ENCODE assay signal across 1 cellular context in the genomic region with DNA sequence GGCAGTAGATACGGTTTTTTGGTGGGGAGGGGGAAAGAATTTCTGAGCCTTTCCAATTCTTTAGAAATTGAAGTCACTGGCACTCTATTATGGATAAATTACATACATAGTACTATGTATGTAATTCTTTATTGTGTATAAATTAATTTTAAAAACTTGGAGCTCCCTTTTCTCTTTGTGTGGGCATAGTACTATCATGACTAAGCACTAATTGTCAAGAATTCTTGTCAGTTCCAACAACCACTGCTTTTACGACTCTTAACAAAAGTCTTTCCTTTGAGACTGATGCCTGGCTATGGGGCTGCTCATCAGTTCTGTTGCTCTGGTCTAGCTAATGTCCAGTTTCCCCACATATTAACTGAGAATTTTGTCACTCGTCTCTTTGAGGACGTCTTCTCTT.
A peak's percentile ranks its signal among the peaks of the same experiment; 100 is the strongest.
TF ChIP-seq lines count a peak whose summit lies in the region.

No MANE protein-coding gene starts in this region.

TF ChIP-seq in K562, 482 proteins besides CTCF, POLR2A, EP300 and RAD21 (continued from another document):
- no peak for TF ChIP-seq ZNF584 (CRISPR knock-in tag; IDR thresholded peaks at IDR 0.05; ENCODE audit: low read depth)
- no peak for TF ChIP-seq ZNF232 (CRISPR knock-in tag; IDR thresholded peaks at IDR 0.05)
- TF ChIP-seq FOXA1 (IDR thresholded peaks at IDR 0.05; ENCODE audit: borderline replicate concordance): no peak
- no peak for TF ChIP-seq CREBBP (IDR thresholded peaks at IDR 0.05; ENCODE audit: low read depth, low read length)
- no peak for TF ChIP-seq ZC3H11A (IDR thresholded peaks at IDR 0.05; ENCODE audit: low read depth, low read length)
- no peak for TF ChIP-seq BRD9 (IDR thresholded peaks at IDR 0.05; ENCODE audit: low read depth, partially characterized antibody)
- TF ChIP-seq C11orf30 (IDR thresholded peaks at IDR 0.05; ENCODE audit: low read depth): peak; percentile 49
- no peak for TF ChIP-seq ZNF780A (CRISPR knock-in tag; IDR thresholded peaks at IDR 0.05)
- TF ChIP-seq U2AF2 (optimal IDR thresholded peaks at IDR 0.05; ENCODE audit: low read depth, low read length): no peak
- no peak for TF ChIP-seq ZNF217 (CRISPR knock-in tag; IDR thresholded peaks at IDR 0.05)
- TF ChIP-seq POLR2B (IDR thresholded peaks at IDR 0.05; ENCODE audit: low read depth, partially characterized antibody): no peak
- TF ChIP-seq SMARCE1 (IDR thresholded peaks at IDR 0.05): no peak
- no peak for TF ChIP-seq PYGO2 (tag; IDR thresholded peaks at IDR 0.05)
- no peak for TF ChIP-seq ZNF77 (CRISPR knock-in tag; IDR thresholded peaks at IDR 0.05)
- peak; percentile 50 for TF ChIP-seq NFE2 (IDR thresholded peaks at IDR 0.05; ENCODE audit: low read depth)
- TF ChIP-seq NFE2L1 (tag; IDR thresholded peaks at IDR 0.05; ENCODE audit: borderline replicate concordance, low read depth): peak; percentile 57; the same call in 1 of the 2 replicates
